Comparison of ENCODE assay signal across 1 cellular context in genomic region chr12:27539191-27539631, GRCh38.
A peak's percentile ranks its signal among the peaks of the same experiment; 100 is the strongest.
TF ChIP-seq lines count a peak whose summit lies in the region.

No MANE protein-coding gene starts in this region.

TF ChIP-seq in endothelial cell of umbilical vein, 7 proteins besides CTCF, POLR2A, EP300 and RAD21:
- TF ChIP-seq MAX (IDR thresholded peaks at IDR 0.05; ENCODE audit: insufficient read depth, insufficient read length), result no peak
- peak; percentile 6 for TF ChIP-seq GATA2 (IDR thresholded peaks at IDR 0.05; ENCODE audit: insufficient read depth, insufficient read length, low read depth, low read length)
TF ChIP-seq in endothelial cell of umbilical vein: peak in this region for 1.
